In genomic region chr2:184556639-184557038, GRCh38 we compare ENCODE assay signal across 26 cellular contexts.
"Had no signal": no experiment of that assay in that cellular context is flagged by ENCODE, and none has a peak within 500 bp of the region (broad histone marks: within the 10 kb centered on the region; RNA-seq: fewer than 3 reads in every experiment).

No MANE protein-coding gene starts in this region.

- H3K27ac ChIP-seq: stomach, suprapubic skin, testis, thoracic aorta, thyroid gland, tibial artery, tibial nerve, transverse colon, upper lobe of left lung, upper lobe of right lung, uterus, vagina had no signal

- H3K27me3 ChIP-seq: stomach, suprapubic skin, testis, thyroid gland, tibial artery, tibial nerve, transverse colon, upper lobe of left lung, upper lobe of right lung, uterus, vagina had no signal

- H3K4me1 ChIP-seq: stomach, suprapubic skin, testis, thyroid gland, tibial artery, tibial nerve, transverse colon, upper lobe of left lung, upper lobe of right lung, uterus, vagina had no signal

- ATAC-seq: stimulated activated effector memory CD8-positive, alpha-beta T cell treated with anti-CD3 and anti-CD28 coated beads, Interleukin-12 subunit alpha, Interleukin-12 subunit beta, amount 100 ng/mL, for 72 hours; stimulated activated memory B cell treated with anti-CD40 and anti-IgM and Interleukin-4, amounts not matched to agents 10 μg/mL and 1 μg/mL and 100 μg/mL, for 72 hours; stimulated activated naive B cell treated with anti-CD40 and anti-IgM and Interleukin-4, amounts not matched to agents 10 μg/mL and 1 μg/mL and 100 μg/mL, for 72 hours; stimulated activated naive CD8-positive, alpha-beta T cell treated with anti-CD3 and anti-CD28 coated beads, Interleukin-15, amount 100 ng/mL, for 72 hours; stimulated activated naive CD8-positive, alpha-beta T cell treated with anti-CD3 and anti-CD28 coated beads, Interleukin-15, Interleukin-2, amounts not matched to agents 100 U/mL and 50 U/mL, for 24 hours; upper lobe of right lung had no signal

- H3K4me3 ChIP-seq: stomach, suprapubic skin, thoracic aorta, thyroid gland, tibial artery, tibial nerve, transverse colon, upper lobe of left lung, upper lobe of right lung, uterus, vagina had no signal

- H3K36me3 ChIP-seq: stomach, suprapubic skin, thoracic aorta, thyroid gland, tibial artery, tibial nerve, transverse colon, upper lobe of left lung, upper lobe of right lung, uterus, vagina had no signal

- DNase-seq: stimulated activated CD4-positive, alpha-beta T cell treated with anti-CD3 and anti-CD28 coated beads, Interleukin-2, amount 100 ng/mL, for 48 hours; stimulated activated CD4-positive, alpha-beta T cell treated with anti-CD3 and anti-CD28 coated beads, Interleukin-4, amount 100 ng/mL, for 1 hour; stimulated activated CD4-positive, alpha-beta T cell treated with anti-CD3 and anti-CD28 coated beads, Interleukin-4, amount 100 ng/mL, for 24 hours; stimulated activated CD4-positive, alpha-beta T cell treated with anti-CD3 and anti-CD28 coated beads, Interleukin-4, amount 100 ng/mL, for 4 hours; stimulated activated CD8-positive, alpha-beta memory T cell treated with anti-CD3 and anti-CD28 coated beads, Interleukin-4, amount 100 ng/mL, for 48 hours; stimulated activated naive B cell treated with anti-CD40 and anti-IgM and Interleukin-4, amounts not matched to agents 10 μg/mL and 1 μg/mL and 100 μg/mL, for 72 hours; stimulated activated naive CD4-positive, alpha-beta T cell; stimulated activated naive CD4-positive, alpha-beta T cell treated with Interleukin-2 at 50 U/mL for 16 hours; stimulated activated naive CD8-positive, alpha-beta T cell treated with anti-CD3 and anti-CD28 coated beads, Interleukin-15, amount 100 ng/mL, for 72 hours; stimulated activated naive CD8-positive, alpha-beta T cell treated with anti-CD3 and anti-CD28 coated beads, Interleukin-15, Interleukin-2, amounts not matched to agents 100 U/mL and 50 U/mL, for 24 hours; stomach; substantia nigra; testis; thyroid gland; tibial artery; transverse colon; trophoblast cell; upper lobe of left lung; upper lobe of right lung; uterus had no signal

- H3K9me3 ChIP-seq: suprapubic skin, testis, thoracic aorta, thyroid gland, tibial artery, tibial nerve, transverse colon, upper lobe of right lung, uterus, vagina had no signal
